31 cellular contexts compared by ENCODE assay signal in the genomic region with DNA sequence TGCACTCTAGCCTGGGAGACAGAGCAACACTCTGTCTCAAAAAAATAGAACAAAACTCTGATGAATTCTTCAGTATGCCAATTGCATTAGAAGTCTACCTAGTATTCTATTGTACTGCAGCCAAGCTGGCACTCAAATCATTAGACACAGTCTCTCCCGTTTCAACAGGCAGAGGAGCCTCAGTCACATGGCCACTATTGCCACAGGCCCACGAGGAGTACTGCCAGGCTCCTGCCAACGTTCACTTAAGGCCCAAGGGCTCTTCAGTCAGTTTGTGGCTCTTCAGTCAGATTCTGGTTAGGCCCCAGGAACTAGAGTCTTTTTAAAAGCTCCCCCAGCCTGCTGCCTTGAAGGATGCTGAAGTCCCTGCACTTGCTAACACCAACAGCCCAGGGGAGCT.
DNase-seq lines count a peak whose midpoint lies in the region; ATAC-seq, FAIRE-seq and TF ChIP-seq lines count a peak whose summit lies in the region.
"Had no signal": no experiment of that assay in that cellular context is flagged by ENCODE, and none has a peak within 500 bp of the region (broad histone marks: within the 10 kb centered on the region; RNA-seq: fewer than 3 reads in every experiment).

No MANE protein-coding gene starts in this region.

- H3K27me3 ChIP-seq in right lobe of liver (no peaks in the 10 kb centered on the region), HepG2 (ENCODE audit: control insufficient read depth in 1 of 2, insufficient read depth in 2 of 2, low read length in 2 of 2) (no peaks in the 10 kb centered on the region), left lung (no peaks in the 10 kb centered on the region)
- H3K27me3 ChIP-seq: breast epithelium, colonic mucosa had no signal

- 13% methylated on average over 3 of the region's 3 CpGs for WGBS in right lobe of liver (ENCODE audit: insufficient coverage, low coverage, low lambda C conversion rate, missing lambda C conversion rate)
- WGBS in HepG2 (ENCODE audit: low lambda C conversion rate), result no CpG with 5 or more reads among the region's 3 CpGs
- 12 to 29% methylated on average over 3 of the region's 3 CpGs for WGBS in lower leg skin, 2 donors

- CTCF ChIA-PET in HepG2 (lab: Yijun Ruan, JAX; ENCODE audit: low intra/inter-chr PET ratio, low total read pairs), result no interaction called here

- no peaks in the 10 kb centered on the region for H4K20me1 ChIP-seq in HepG2 (ENCODE audit: insufficient read depth, low read length)

- H3K36me3 ChIP-seq in right lobe of liver (no peaks in the 10 kb centered on the region), HepG2 (replicated peaks in 1 of 2; ENCODE audit: control insufficient read depth in 1 of 2, insufficient read depth in 2 of 2, low read length in 2 of 2) (no peaks in the 10 kb centered on the region), left lung (no peaks in the 10 kb centered on the region)
- H3K36me3 ChIP-seq: breast epithelium, colonic mucosa, esophagus squamous epithelium, neutrophil, prostate gland had no signal

- no peak overlapping the region for H2AFZ ChIP-seq in HepG2 (ENCODE audit: low read length)

- H3K4me1 Mint-ChIP-seq in brain, result peaks cover 40% of the 10 kb centered on the region
- H3K4me1 Mint-ChIP-seq: activated CD4-positive, alpha-beta T cell treated with anti-CD3 and anti-CD28 coated beads for 36 hours; B cell; memory B cell had no signal

- no peaks in the 10 kb centered on the region for H3K79me2 ChIP-seq in HepG2 (ENCODE audit: insufficient read depth, low read length)

- TF ChIP-seq CTCF in right lobe of liver (IDR thresholded peaks at IDR 0.05) (no peak), HepG2 (CRISPR knock-in tag; IDR thresholded peaks at IDR 0.05) (no peak), brain (conservative IDR thresholded peaks at IDR 0.05) (no peak), left lung (IDR thresholded peaks at IDR 0.05) (no peak), lower leg skin (IDR thresholded peaks at IDR 0.05) (no peak)

- H3K27ac Mint-ChIP-seq in brain, result peak overlapping the region; percentile 60 to 93 (median 79)
- H3K27ac Mint-ChIP-seq: activated CD4-positive, alpha-beta T cell treated with anti-CD3 and anti-CD28 coated beads for 36 hours; B cell; effector memory CD8-positive, alpha-beta T cell; memory B cell had no signal

- TF ChIP-seq EP300 in HepG2 (IDR thresholded peaks at IDR 0.05; ENCODE audit: low read depth in 2 of 2, low read length in 2 of 2) (no peak), HepG2 (CRISPR knock-in tag; IDR thresholded peaks at IDR 0.05; ENCODE audit: borderline replicate concordance) (no peak)

- H3K4me3 ChIP-seq in right lobe of liver (no peak overlapping the region), HepG2 (replicated peaks in 1 of 3; ENCODE audit: insufficient read depth in 1 of 3, low read depth in 2 of 3, low read length in 3 of 3) (no peak overlapping the region), left lung (no peak overlapping the region), lower leg skin (ENCODE audit: low read depth, poor library complexity, severe bottlenecking) (no peak overlapping the region)
- H3K4me3 ChIP-seq: A549, breast epithelium, colonic mucosa, esophagus squamous epithelium, GM12878, prostate gland had no signal

- TF ChIP-seq POLR2A in right lobe of liver (IDR thresholded peaks at IDR 0.05) (no peak), HepG2 (IDR thresholded peaks at IDR 0.05; ENCODE audit: insufficient read depth in 1 of 2, low read depth in 2 of 2, low read length in 2 of 2) (no peak), lower leg skin (IDR thresholded peaks at IDR 0.05) (no peak)

- no peak for TF ChIP-seq RAD21 in HepG2 (CRISPR knock-in tag; IDR thresholded peaks at IDR 0.05)

- peaks cover 0 to 17% (median 3%) of the 10 kb centered on the region in 5 experiments for H3K9me3 Mint-ChIP-seq in brain
- H3K9me3 Mint-ChIP-seq: activated T-cell treated with anti-CD3 and anti-CD28 coated beads, Interleukin-2, amount 50 U/mL, for 4 hours; effector memory CD8-positive, alpha-beta T cell; memory B cell had no signal

- peaks cover 0 to 41% (median 9%) of the 10 kb centered on the region in 4 donors for H3K4me1 ChIP-seq in right lobe of liver
- H3K4me1 ChIP-seq in HepG2 (ENCODE audit: insufficient read depth, low read length), result peaks cover 25% of the 10 kb centered on the region
- peaks cover 0 to 10% of the 10 kb centered on the region in 2 donors for H3K4me1 ChIP-seq in left lung
- H3K4me1 ChIP-seq: breast epithelium, prostate gland had no signal

- no peak overlapping the region for H3K9ac ChIP-seq in HepG2 (ENCODE audit: insufficient read depth, low read depth, low read length)

- H3K27me3 Mint-ChIP-seq in brain, result peaks cover 12% of the 10 kb centered on the region
- H3K27me3 Mint-ChIP-seq: activated CD4-positive, alpha-beta T cell treated with anti-CD3 and anti-CD28 coated beads for 36 hours had no signal

- H3K4me2 ChIP-seq in HepG2 (ENCODE audit: low read depth, low read length), result no peak overlapping the region
- H3K4me2 ChIP-seq: A549 had no signal

- DNase-seq in right lobe of liver (peak in 2 of 3 donors; percentile 74 to 81), HepG2 (ENCODE audit: low spot score) (no peak), left lung (peak in 1 of 2 donors; percentile 72), lower leg skin (ENCODE audit: low spot score in 2 of 2) (no peak)
- DNase-seq: activated CD4-positive, alpha-beta T cell treated with anti-CD3 and anti-CD28 coated beads for 36 hours; activated naive CD4-positive, alpha-beta T cell; activated T-cell treated with anti-CD3 and anti-CD28 coated beads, Interleukin-2, amount 50 U/mL, for 4 hours; amniotic stem cell; colonic mucosa; effector memory CD8-positive, alpha-beta T cell; esophagus squamous epithelium; HCEC 1CT; IMR-90; islet precursor cell; NCI-H2171; NCI-H69; small intestine; stimulated activated CD4-positive, alpha-beta T cell treated with anti-CD3 and anti-CD28 coated beads, Interleukin-1b, Interleukin-23, amount 100 ng/mL, for 48 hours; T-helper 1 cell had no signal

- H3K36me3 Mint-ChIP-seq in brain, result no peaks in the 10 kb centered on the region
- H3K36me3 Mint-ChIP-seq: memory B cell had no signal

- no peak for FAIRE-seq in HepG2 (lab: Jason Lieb, UNC)
- FAIRE-seq: A549, frontal cortex, GM12878, small intestine had no signal

- BruUV-seq in HepG2 (replicated peaks; lab: Mats Ljungman, UMichigan), result no TSS peak

- in situ Hi-C loops in HepG2 (cut with HindIII; ENCODE audit: extremely low pct_ligation_motif_present, low pct_unique_long_range_greater_than_20kb), result no loop called here

- no peak overlapping the region for H3K4me3 Mint-ChIP-seq in brain
- H3K4me3 Mint-ChIP-seq: activated CD4-positive, alpha-beta T cell treated with anti-CD3 and anti-CD28 coated beads for 36 hours; activated T-cell treated with anti-CD3 and anti-CD28 coated beads, Interleukin-2, amount 50 U/mL, for 4 hours; B cell; effector memory CD8-positive, alpha-beta T cell; memory B cell had no signal

- H3K9me3 ChIP-seq in right lobe of liver (no peaks in the 10 kb centered on the region), HepG2 (ENCODE audit: low read length) (no peaks in the 10 kb centered on the region), left lung (no peaks in the 10 kb centered on the region)
- H3K9me3 ChIP-seq: A549, breast epithelium, colonic mucosa, esophagus squamous epithelium, neutrophil, prostate gland had no signal

- POLR2A ChIA-PET in HepG2 (lab: Yijun Ruan, JAX), result no interaction called here

- ATAC-seq in right lobe of liver (peak; percentile 57 to 79 (median 63)), HepG2 (no peak), left lung (peak; percentile 85), GM19035 (IDR thresholded peaks at IDR 0.05; ENCODE audit: unreplicated experiment) (no peak), HG03025 (IDR thresholded peaks at IDR 0.05; ENCODE audit: low FRiP score, unreplicated experiment) (no peak), GM18498 (IDR thresholded peaks at IDR 0.05; ENCODE audit: unreplicated experiment) (no peak)
- ATAC-seq: A549; activated CD4-positive, alpha-beta T cell treated with anti-CD3 and anti-CD28 coated beads for 36 hours; activated T-cell treated with anti-CD3 and anti-CD28 coated beads, Interleukin-2, amount 50 U/mL, for 4 hours; effector memory CD8-positive, alpha-beta T cell had no signal

- intact Hi-C loops in right lobe of liver (cut with DNase I) (no loop called here), HepG2 (cut with micrococcal nuclease; ENCODE audit: unreplicated experiment) (no loop called here), left lung (cut with DNase I) (loop anchor here in 1 of 2 donors (10.0 kb wide), 1 partner anchor 190 kb away; no protein-coding TSS in a partner anchor), lower leg skin (cut with DNase I; ENCODE audit: low total_unique reads) (no loop called here)

- H3K27ac ChIP-seq in right lobe of liver (no peak overlapping the region), HepG2 (ENCODE audit: extremely low read length, insufficient read depth, low read length) (no peak overlapping the region), left lung (no peak overlapping the region)
- H3K27ac ChIP-seq: A549, colonic mucosa, esophagus squamous epithelium, neutrophil, prostate gland had no signal

TF ChIP-seq in HepG2, 621 proteins besides CTCF, POLR2A, EP300 and RAD21 (continues in another document):
- TF ChIP-seq ZSCAN20 (CRISPR knock-in tag; IDR thresholded peaks at IDR 0.05; ENCODE audit: borderline replicate concordance) (no peak), ZNF431 (CRISPR knock-in tag; IDR thresholded peaks at IDR 0.05; ENCODE audit: borderline replicate concordance, low read depth) (no peak), HMGA1 (CRISPR knock-in tag; conservative IDR thresholded peaks at IDR 0.05) (no peak), SIN3A (IDR thresholded peaks at IDR 0.05; ENCODE audit: borderline replicate concordance, low read depth, low read length) (no peak), MTF2 (CRISPR knock-in tag; IDR thresholded peaks at IDR 0.05; ENCODE audit: borderline replicate concordance) (no peak), HOXA7 (CRISPR knock-in tag; IDR thresholded peaks at IDR 0.05) (no peak), ZNF264 (CRISPR knock-in tag; IDR thresholded peaks at IDR 0.05) (no peak), SRSF4 (IDR thresholded peaks at IDR 0.05; ENCODE audit: low read depth, low read length, poor library complexity, severe bottlenecking) (no peak)

Comparison
In these comparisons a context has a peak if more than half of its experiments do, and no peak if none do; other contexts are left out.
1. ATAC-seq: peak in right lobe of liver (4 of 4) and left lung (single experiment); none in HepG2 (single experiment), GM19035 (single experiment), HG03025 (single experiment) and GM18498 (single experiment).
2. DNase-seq: peak in right lobe of liver (2 of 3); none in HepG2 (single experiment) and lower leg skin (0 of 2).